In the genomic region with DNA sequence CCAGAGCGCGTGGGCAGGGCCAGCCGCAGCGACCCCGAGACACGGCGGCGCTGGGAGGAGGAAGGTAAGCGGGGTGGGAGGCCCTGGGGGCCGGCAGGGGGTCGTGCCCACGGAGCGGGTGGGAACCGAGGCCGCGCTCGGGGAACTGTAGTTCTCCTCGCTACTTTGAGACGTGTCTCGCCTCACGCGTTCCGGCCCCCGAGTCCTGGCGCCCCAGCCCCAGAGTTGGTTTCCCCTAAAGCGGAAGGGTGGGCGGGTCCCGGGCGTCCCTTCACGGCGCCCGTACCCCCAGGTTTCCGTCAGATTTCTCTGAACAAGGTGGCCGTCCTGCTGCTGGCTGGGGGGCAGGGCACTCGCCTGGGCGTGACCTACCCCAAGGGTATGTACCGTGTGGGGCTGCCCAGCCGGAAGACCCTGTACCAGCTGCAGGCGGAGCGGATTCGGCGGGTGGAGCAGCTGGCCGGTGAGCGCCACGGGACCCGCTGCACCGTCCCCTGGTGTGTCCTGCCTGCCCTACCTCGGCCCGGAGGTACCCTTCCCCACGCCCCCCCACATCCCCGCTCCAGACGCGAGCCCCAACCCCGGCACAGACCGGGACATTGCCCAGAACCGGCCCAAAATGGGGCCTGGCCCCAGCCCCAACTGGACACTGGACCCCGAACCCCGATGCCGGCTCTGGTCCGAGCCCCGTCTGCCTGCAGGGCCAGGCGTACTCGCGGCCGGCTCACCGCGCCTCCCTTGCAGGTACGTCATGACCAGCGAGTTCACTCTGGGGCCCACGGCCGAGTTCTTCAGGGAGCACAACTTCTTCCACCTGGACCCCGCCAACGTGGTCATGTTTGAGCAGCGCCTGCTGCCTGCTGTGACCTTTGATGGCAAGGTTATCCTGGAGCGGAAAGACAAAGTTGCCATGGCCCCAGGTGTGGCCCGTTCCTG, we compare ENCODE assay signal across 6 cellular contexts. TPM values are rescaled to one million over a fixed set of nuclear protein-coding genes. Genes with fewer than 3 reads are reported as not detected.
DNase-seq lines count a peak whose midpoint lies in the region; ATAC-seq and TF ChIP-seq lines count a peak whose summit lies in the region.

No MANE protein-coding gene starts in this region.

- H3K27ac ChIP-seq in OCI-LY7 (ENCODE audit: low read depth, low read length, poor library complexity, severe bottlenecking) = no peak overlapping the region

- ATAC-seq in GM19025 (IDR thresholded peaks at IDR 0.05; ENCODE audit: low read depth, unreplicated experiment) (peak; percentile 21), HG02884 (IDR thresholded peaks at IDR 0.05; ENCODE audit: unreplicated experiment) (no peak)
- peak; percentile 58 for ATAC-seq in effector memory CD8-positive, alpha-beta T cell (replicated peaks)

- H3K4me3 Mint-ChIP-seq in effector memory CD8-positive, alpha-beta T cell = peak overlapping the region; percentile 72 to 73

- H3K4me1 Mint-ChIP-seq in effector memory CD8-positive, alpha-beta T cell (ENCODE audit: low read depth in 2 of 2) = peaks cover 0 to 2% of the 10 kb centered on the region in 2 donors

- H3K27me3 Mint-ChIP-seq in effector memory CD8-positive, alpha-beta T cell = no peaks in the 10 kb centered on the region

- H3K27ac Mint-ChIP-seq in effector memory CD8-positive, alpha-beta T cell = no peak overlapping the region

- peaks cover 18% of the 10 kb centered on the region for H3K4me1 ChIP-seq in OCI-LY7 (ENCODE audit: insufficient read depth, low read length, poor library complexity, severe bottlenecking)

- no peaks in the 10 kb centered on the region for H3K36me3 Mint-ChIP-seq in effector memory CD8-positive, alpha-beta T cell (ENCODE audit: insufficient read depth)

- no peak overlapping the region for H2AFZ ChIP-seq in OCI-LY7 (ENCODE audit: low read length)

- no peaks in the 10 kb centered on the region for H4K20me1 ChIP-seq in OCI-LY7 (ENCODE audit: insufficient read depth, low read length)

- CTCF ChIA-PET in OCI-LY7 (lab: Charles Lee; ENCODE audit: unreplicated experiment) = interaction anchor here (0.8 kb wide), 1 partner anchor 10 kb away, joined by 4 read pairs; no protein-coding TSS in a partner anchor

- no TSS peak for BruUV-seq in OCI-LY7 (replicated peaks; lab: Mats Ljungman, UMichigan)

- H3K79me2 ChIP-seq in OCI-LY7 (ENCODE audit: insufficient read depth, low read depth, low read length) = no peaks in the 10 kb centered on the region

- POLR2A ChIA-PET in OCI-LY7 (lab: Charles Lee) = interaction anchor here (2.0 kb wide), 1 partner anchor 9 kb away, joined by 7 read pairs; the partner anchor contains the start of gene MAN1B1

- peak; percentile 42 for DNase-seq in OCI-LY7 (ENCODE audit: low spot score)
- DNase-seq in effector memory CD8-positive, alpha-beta T cell = peak in 2 of 3 experiments; percentile 19 to 29
- DNase-seq in skeletal muscle cell (ENCODE audit: low read depth) = no peak
- no peak for DNase-seq in NCI-H2107 treated with DMSO at 0.1 percent for 48 hours (lab: John Stamatoyannopoulos, UW; ENCODE audit: unreplicated experiment)

- no peaks in the 10 kb centered on the region for H3K9me3 ChIP-seq in OCI-LY7 (ENCODE audit: low read length)

- peak overlapping the region; percentile 69 for H3K4me2 ChIP-seq in OCI-LY7 (ENCODE audit: low read length)

- intact Hi-C loops in OCI-LY7 (cut with micrococcal nuclease; ENCODE audit: unreplicated experiment) = no loop called here

- H3K36me3 ChIP-seq in OCI-LY7 (ENCODE audit: insufficient read depth, low read length) = no peaks in the 10 kb centered on the region

- H3K4me3 ChIP-seq in OCI-LY7 (ENCODE audit: low read depth, low read length, poor library complexity, severe bottlenecking) = peak overlapping the region; percentile 72
- peak overlapping the region; percentile 64 for H3K4me3 ChIP-seq in skeletal muscle cell (ENCODE audit: low read depth, low read length)

- no peaks in the 10 kb centered on the region for H3K9me3 Mint-ChIP-seq in effector memory CD8-positive, alpha-beta T cell

- TF ChIP-seq CTCF in OCI-LY7 (conservative IDR thresholded peaks at IDR 0.05; ENCODE audit: low read length) = no peak

- H3K9me2 ChIP-seq in OCI-LY7 (ENCODE audit: insufficient read depth, low read length) = no peaks in the 10 kb centered on the region

RNA-seq across cellular contexts. Expression of gene UAP1L1, which starts 0.7 kb away (rescaled TPM):
- total RNA-seq in OCI-LY7 (2014; rRNA removed; shearing (Covaris generic)) = 5.3 and 5.7 TPM in 2 replicates
- total RNA-seq in OCI-LY7 (2022) = 12.3 and 16.7 TPM in 2 replicates

RNA-seq across cellular contexts. Expression of gene SAPCD2, which starts 7.7 kb away (rescaled TPM):
- 65.9 and 74.0 TPM in 2 replicates for total RNA-seq in OCI-LY7 (2014; rRNA removed; shearing (Covaris generic))
- 51.4 and 57.2 TPM in 2 replicates for total RNA-seq in OCI-LY7 (2022)

RNA-seq across cellular contexts. Expression of gene MAN1B1, which starts 8.8 kb away (rescaled TPM):
- 22.5 and 32.7 TPM in 2 replicates for total RNA-seq in OCI-LY7 (2014; rRNA removed; shearing (Covaris generic))
- total RNA-seq in OCI-LY7 (2022) = 38.8 and 43.4 TPM in 2 replicates

RNA-seq across cellular contexts. Expression of gene ENTPD2, which starts 24.2 kb away (rescaled TPM):
- 0.16 TPM in 1 of 2 replicates, not detected in the other for total RNA-seq in OCI-LY7 (2014; rRNA removed; shearing (Covaris generic))
- not detected in 2 replicates for total RNA-seq in OCI-LY7 (2022)

RNA-seq across cellular contexts. Expression of gene NPDC1, which starts 32.0 kb away (rescaled TPM):
- total RNA-seq in OCI-LY7 (2014; rRNA removed; shearing (Covaris generic)) = 0.21 and 0.32 TPM in 2 replicates
- 0.38 and 0.39 TPM in 2 replicates for total RNA-seq in OCI-LY7 (2022)

Comparison
In these comparisons a context has a peak if more than half of its experiments do, and no peak if none do; other contexts are left out.
1. DNase-seq: peak in OCI-LY7 (single experiment) and effector memory CD8-positive, alpha-beta T cell (2 of 3); none in skeletal muscle cell (single experiment) and NCI-H2107 treated with DMSO at 0.1 percent for 48 hours (single experiment).